14 cellular contexts compared by ENCODE assay signal in genomic region chr2:221422516-221423211, GRCh38.
"Had no signal": no experiment of that assay in that cellular context is flagged by ENCODE, and none has a peak within 500 bp of the region (broad histone marks: within the 10 kb centered on the region; RNA-seq: fewer than 3 reads in every experiment).

No MANE protein-coding gene starts in this region.

- H3K27ac Mint-ChIP-seq: activated CD8-positive, alpha-beta T cell treated with anti-CD3 and anti-CD28 coated beads for 36 hours; endodermal cell; naive thymus-derived CD8-positive, alpha-beta T cell had no signal

- H3K27ac ChIP-seq: lower lobe of right lung, tibial nerve had no signal

- H3K36me3 ChIP-seq: lower lobe of right lung, tibial nerve had no signal

- H3K9me3 Mint-ChIP-seq: activated CD8-positive, alpha-beta T cell treated with anti-CD3 and anti-CD28 coated beads for 36 hours; central memory CD8-positive, alpha-beta T cell; endodermal cell; naive thymus-derived CD8-positive, alpha-beta T cell had no signal

- DNase-seq: activated CD4-positive, alpha-beta T cell treated with anti-CD3 and anti-CD28 coated beads for 4 hours; activated CD8-positive, alpha-beta memory T cell treated with anti-CD3 and anti-CD28 coated beads, Interleukin-2, amount 50 U/mL, for 4 hours; activated CD8-positive, alpha-beta T cell treated with anti-CD3 and anti-CD28 coated beads for 36 hours; activated naive CD4-positive, alpha-beta T cell; endodermal cell; hypothalamus; lower lobe of right lung; mucosa of descending colon; naive thymus-derived CD8-positive, alpha-beta T cell; posterior cingulate gyrus; SK-N-SH had no signal

- H3K27me3 Mint-ChIP-seq: central memory CD8-positive, alpha-beta T cell had no signal

- H3K36me3 Mint-ChIP-seq: naive thymus-derived CD8-positive, alpha-beta T cell had no signal

- H3K9ac ChIP-seq: SK-N-SH had no signal

- H3K4me1 ChIP-seq: lower lobe of right lung, tibial nerve had no signal

- H3K9me2 ChIP-seq: SK-N-SH had no signal

- H3K9me3 ChIP-seq: lower lobe of right lung, mucosa of descending colon, SK-N-SH, tibial nerve had no signal

- H3K4me3 Mint-ChIP-seq: activated CD8-positive, alpha-beta T cell treated with anti-CD3 and anti-CD28 coated beads for 36 hours; central memory CD8-positive, alpha-beta T cell; endodermal cell; naive thymus-derived CD8-positive, alpha-beta T cell had no signal

- H3K4me2 ChIP-seq: SK-N-SH, smooth muscle cell had no signal

- H3K4me3 ChIP-seq: lower lobe of right lung, mucosa of descending colon, smooth muscle cell, tibial nerve had no signal

- ATAC-seq: activated CD8-positive, alpha-beta T cell treated with anti-CD3 and anti-CD28 coated beads for 36 hours; lower lobe of right lung; mucosa of descending colon; naive thymus-derived CD8-positive, alpha-beta T cell had no signal

- H3K27me3 ChIP-seq: tibial nerve had no signal
